In the genomic region with DNA sequence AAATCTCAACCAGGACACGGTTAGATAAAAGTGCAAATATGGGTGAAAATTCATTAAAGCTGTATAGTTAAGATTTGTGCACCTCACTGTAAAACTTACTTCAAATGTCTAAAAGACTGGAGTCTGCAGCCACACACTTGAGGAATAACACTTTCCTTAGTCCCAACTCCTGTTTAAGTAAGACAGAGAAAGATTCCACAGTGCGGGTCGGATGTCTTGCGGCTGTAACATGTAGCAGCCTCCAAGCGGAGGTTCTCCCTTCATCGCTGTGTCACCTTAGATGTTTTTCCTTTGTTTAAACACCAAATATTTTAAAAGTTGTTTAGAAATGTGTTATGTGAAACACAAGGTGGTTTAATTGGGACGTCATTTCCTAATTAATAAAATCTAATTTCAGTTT, we compare ENCODE assay signal across 8 cellular contexts.
DNase-seq lines count a peak whose midpoint lies in the region; ATAC-seq, FAIRE-seq and TF ChIP-seq lines count a peak whose summit lies in the region.

No MANE protein-coding gene starts in this region.

- POLR2A ChIA-PET in RWPE1 (lab: Yijun Ruan, JAX; ENCODE audit: low non-redundant PET): no interaction called here

- ATAC-seq in HG03571 (IDR thresholded peaks at IDR 0.05; ENCODE audit: unreplicated experiment) (no peak), GM21786 (IDR thresholded peaks at IDR 0.05; ENCODE audit: unreplicated experiment) (no peak), HG02610 (IDR thresholded peaks at IDR 0.05; ENCODE audit: unreplicated experiment) (no peak)

- H3K27ac ChIP-seq in RWPE1 (peak overlapping the region; percentile 84), rectal smooth muscle tissue (ENCODE audit: low read depth, low read length) (peak overlapping the region; percentile 56)

- H3K27me3 ChIP-seq in rectal smooth muscle tissue (ENCODE audit: control insufficient read depth, insufficient read depth, low read length): no peaks in the 10 kb centered on the region

- TF ChIP-seq CTCF in GM12864 (IDR thresholded peaks at IDR 0.05; ENCODE audit: low read depth, low read length, missing control alignments) (no peak), RWPE1 (conservative IDR thresholded peaks at IDR 0.05; ENCODE audit: low read depth) (no peak), fibroblast of mammary gland (conservative IDR thresholded peaks at IDR 0.05; ENCODE audit: control insufficient read depth, insufficient read depth, low read depth, low read length) (no peak)

- CTCF ChIA-PET in RWPE1 (lab: Yijun Ruan, JAX): interaction anchor here (0.7 kb wide), 1 partner anchor 57 kb away, joined by 4 read pairs; no protein-coding TSS in a partner anchor

- no peak overlapping the region for H3K9ac ChIP-seq in rectal smooth muscle tissue (ENCODE audit: low read length)

- no peak for TF ChIP-seq POLR2A in H54 (IDR thresholded peaks at IDR 0.05; ENCODE audit: low read depth, low read length)

- H3K4me3 ChIP-seq in GM12864 (ENCODE audit: low read depth, low read length) (peak overlapping the region; percentile 91), fibroblast of mammary gland (ENCODE audit: control insufficient read depth, low read depth, low read length) (peak overlapping the region; percentile 60), rectal smooth muscle tissue (ENCODE audit: low read length) (peak overlapping the region; percentile 84)

- no peak for DNase-seq in GM12864 (ENCODE audit: low read depth)
- DNase-seq in RWPE1 (ENCODE audit: low spot score): no peak
- no peak for DNase-seq in fibroblast of mammary gland (ENCODE audit: low read depth)
- DNase-seq in H54 (ENCODE audit: insufficient read length, low spot score): no peak

- FAIRE-seq in H54 (lab: Jason Lieb, UNC): no peak

- H3K4me1 ChIP-seq in rectal smooth muscle tissue (ENCODE audit: control insufficient read depth, insufficient read depth, low read length): peaks cover 14% of the 10 kb centered on the region

- no peaks in the 10 kb centered on the region for H3K36me3 ChIP-seq in rectal smooth muscle tissue (ENCODE audit: control insufficient read depth, insufficient read depth, low read length)
